ENCODE assay signal across 8 cellular contexts in genomic region chr19:17441241-17442135, GRCh38.
DNase-seq lines count a peak whose midpoint lies in the region; ATAC-seq lines count a peak whose summit lies in the region.

No MANE protein-coding gene starts in this region.

- H3K27me3 Mint-ChIP-seq in activated naive CD4-positive, alpha-beta T cell treated with anti-CD3 and anti-CD28 coated beads, Interleukin-2, amount 50 U/mL, for 24 hours: no peaks in the 10 kb centered on the region
- no peaks in the 10 kb centered on the region for H3K27me3 Mint-ChIP-seq in T-helper 2 cell treated with Interferon-gamma antibody and Interleukin-4, amounts not matched to agents 5 μg/mL and 100 μg/mL, for 36 hours (ENCODE audit: low read depth)

- H3K27ac Mint-ChIP-seq in activated naive CD4-positive, alpha-beta T cell treated with anti-CD3 and anti-CD28 coated beads, Interleukin-2, amount 50 U/mL, for 24 hours: peak overlapping the region; percentile 14
- H3K27ac Mint-ChIP-seq in T-helper 2 cell treated with Interferon-gamma antibody and Interleukin-4, amounts not matched to agents 5 μg/mL and 100 μg/mL, for 36 hours: no peak overlapping the region

- no peak for ATAC-seq in HG03565 (IDR thresholded peaks at IDR 0.05; ENCODE audit: unreplicated experiment)
- ATAC-seq in HG02840 (IDR thresholded peaks at IDR 0.05; ENCODE audit: low FRiP score, unreplicated experiment): no peak

- no peaks in the 10 kb centered on the region for H3K4me1 Mint-ChIP-seq in activated naive CD4-positive, alpha-beta T cell treated with anti-CD3 and anti-CD28 coated beads, Interleukin-2, amount 50 U/mL, for 24 hours
- no peaks in the 10 kb centered on the region for H3K4me1 Mint-ChIP-seq in T-helper 2 cell treated with Interferon-gamma antibody and Interleukin-4, amounts not matched to agents 5 μg/mL and 100 μg/mL, for 36 hours (ENCODE audit: low read depth)

- H3K36me3 Mint-ChIP-seq in activated naive CD4-positive, alpha-beta T cell treated with anti-CD3 and anti-CD28 coated beads, Interleukin-2, amount 50 U/mL, for 24 hours: no peaks in the 10 kb centered on the region
- no peaks in the 10 kb centered on the region for H3K36me3 Mint-ChIP-seq in T-helper 2 cell treated with Interferon-gamma antibody and Interleukin-4, amounts not matched to agents 5 μg/mL and 100 μg/mL, for 36 hours (ENCODE audit: low read depth)

- H3K4me3 Mint-ChIP-seq in activated naive CD4-positive, alpha-beta T cell treated with anti-CD3 and anti-CD28 coated beads, Interleukin-2, amount 50 U/mL, for 24 hours: no peak overlapping the region
- H3K4me3 Mint-ChIP-seq in T-helper 2 cell treated with Interferon-gamma antibody and Interleukin-4, amounts not matched to agents 5 μg/mL and 100 μg/mL, for 36 hours: no peak overlapping the region

- H3K9me3 Mint-ChIP-seq in activated naive CD4-positive, alpha-beta T cell treated with anti-CD3 and anti-CD28 coated beads, Interleukin-2, amount 50 U/mL, for 24 hours: no peaks in the 10 kb centered on the region
- H3K9me3 Mint-ChIP-seq in T-helper 2 cell treated with Interferon-gamma antibody and Interleukin-4, amounts not matched to agents 5 μg/mL and 100 μg/mL, for 36 hours: no peaks in the 10 kb centered on the region

- DNase-seq in ELF-1 (ENCODE audit: low read depth, low spot score): peak; percentile 66
- DNase-seq in KG1 (lab: John Stamatoyannopoulos, UW): peak; percentile 3
- peak; percentile 57 for DNase-seq in islet precursor cell
- DNase-seq in NCI-H187 treated with DMSO at 0.1 percent for 48 hours (lab: John Stamatoyannopoulos, UW): no peak
- DNase-seq in T-helper 2 cell treated with Interferon-gamma antibody and Interleukin-4, amounts not matched to agents 5 μg/mL and 100 μg/mL, for 36 hours (ENCODE audit: low spot score): no peak

Comparison
In these comparisons a context has a peak if more than half of its experiments do, and no peak if none do; other contexts are left out.
1. DNase-seq: peak in ELF-1 (single experiment), KG1 (single experiment) and islet precursor cell (single experiment); none in NCI-H187 treated with DMSO at 0.1 percent for 48 hours (single experiment) and T-helper 2 cell treated with Interferon-gamma antibody and Interleukin-4, amounts not matched to agents 5 μg/mL and 100 μg/mL, for 36 hours (single experiment).